In genomic region chrX:47836164-47837072, GRCh38 we compare ENCODE assay signal across 8 cellular contexts. TPM values are rescaled to one million over a fixed set of nuclear protein-coding genes. Genes with fewer than 3 reads are reported as not detected.
DNase-seq lines count a peak whose midpoint lies in the region; ATAC-seq and TF ChIP-seq lines count a peak whose summit lies in the region.

ZNF81 (plus strand) TSS chrX:47836902; CDS start chrX:47846268, 9,366 bp downstream.

- peaks cover 4 to 10% of the 10 kb centered on the region in 2 donors for H3K4me1 ChIP-seq in left lung

- H3K27ac ChIP-seq in left lung, result peak within 1 kb of the TSS; percentile 34 to 58

- peak within 1 kb of the TSS; percentile 92 for H3K27ac Mint-ChIP-seq in dendritic cell treated with granulocyte-macrophage colony-stimulating factor and Interleukin-4, amounts not matched to agents 40 ng/mL and 50 ng/mL, for 4 days

- ATAC-seq in GM19397 (IDR thresholded peaks at IDR 0.05; ENCODE audit: unreplicated experiment) (peak; percentile 98), HG03565 (IDR thresholded peaks at IDR 0.05; ENCODE audit: unreplicated experiment) (peak; percentile 82), left lung (peak; percentile 98)

- no peaks in the 10 kb centered on the region for H3K4me1 Mint-ChIP-seq in dendritic cell treated with granulocyte-macrophage colony-stimulating factor and Interleukin-4, amounts not matched to agents 40 ng/mL and 50 ng/mL, for 4 days (ENCODE audit: low read depth)

- peak within 1 kb of the TSS; percentile 100 for H3K4me3 Mint-ChIP-seq in dendritic cell treated with granulocyte-macrophage colony-stimulating factor and Interleukin-4, amounts not matched to agents 40 ng/mL and 50 ng/mL, for 4 days

- no peak for TF ChIP-seq CTCF in left lung (IDR thresholded peaks at IDR 0.05)

- DNase-seq in CD1c-positive myeloid dendritic cell (ENCODE audit: extremely low spot score) (peak; percentile 96), NCI-H748 treated with DMSO at 0.1 percent for 48 hours (lab: John Stamatoyannopoulos, UW) (peak; percentile 88), left lung (peak; percentile 96)
- peak; percentile 77 to 86 for DNase-seq in activated CD4-positive, alpha-beta T cell treated with anti-CD3 and anti-CD28 coated beads, Interleukin-2, amount 50 U/mL, for 24 hours (ENCODE audit: low read depth in 1 of 2, low spot score in 1 of 2)
- DNase-seq in stimulated activated CD4-positive, alpha-beta T cell treated with anti-CD3 and anti-CD28 coated beads, Interleukin-2, amount 100 ng/mL, for 4 hours (ENCODE audit: low read depth), result peak; percentile 85

- H3K27me3 ChIP-seq in left lung, result no peaks in the 10 kb centered on the region

- no peaks in the 10 kb centered on the region for H3K9me3 Mint-ChIP-seq in dendritic cell treated with granulocyte-macrophage colony-stimulating factor and Interleukin-4, amounts not matched to agents 40 ng/mL and 50 ng/mL, for 4 days

- intact Hi-C loops in dendritic cell treated with granulocyte-macrophage colony-stimulating factor and Interleukin-4, amounts not matched to agents 40 ng/mL and 50 ng/mL, for 4 days (cut with micrococcal nuclease), result loop anchor here (2.0 to 5.0 kb wide), 2 partner anchors 184 kb away; partner anchors contain the start of gene ELK1
- intact Hi-C loops in left lung (cut with DNase I), result loop anchor here in 1 of 2 donors (10.0 kb wide), 1 partner anchor 188 kb away; no protein-coding TSS in a partner anchor

- no peaks in the 10 kb centered on the region for H3K27me3 Mint-ChIP-seq in dendritic cell treated with granulocyte-macrophage colony-stimulating factor and Interleukin-4, amounts not matched to agents 40 ng/mL and 50 ng/mL, for 4 days

- no peaks in the 10 kb centered on the region for H3K36me3 ChIP-seq in left lung

- H3K36me3 Mint-ChIP-seq in dendritic cell treated with granulocyte-macrophage colony-stimulating factor and Interleukin-4, amounts not matched to agents 40 ng/mL and 50 ng/mL, for 4 days (ENCODE audit: low read depth), result peaks cover 14% of the 10 kb centered on the region

- no peaks in the 10 kb centered on the region for H3K9me3 ChIP-seq in left lung

- H3K4me3 ChIP-seq in left lung, result peak within 1 kb of the TSS; percentile 30 to 54

RNA-seq across cellular contexts. Expression of gene ZNF81, which starts in this region (rescaled TPM):
- total RNA-seq in left lung, result 10 to 100 TPM in 1 of 2 donors, 1 to 10 TPM in 1; 8.5 to 12.3 TPM

Comparison
In these comparisons a context has a peak if more than half of its experiments do, and no peak if none do; other contexts are left out.
1. Peak in every context shown above with its lines: DNase-seq, ATAC-seq, H3K4me3 ChIP-seq and H3K27ac ChIP-seq.